Comparison of ENCODE assay signal across 8 cellular contexts in the genomic region with DNA sequence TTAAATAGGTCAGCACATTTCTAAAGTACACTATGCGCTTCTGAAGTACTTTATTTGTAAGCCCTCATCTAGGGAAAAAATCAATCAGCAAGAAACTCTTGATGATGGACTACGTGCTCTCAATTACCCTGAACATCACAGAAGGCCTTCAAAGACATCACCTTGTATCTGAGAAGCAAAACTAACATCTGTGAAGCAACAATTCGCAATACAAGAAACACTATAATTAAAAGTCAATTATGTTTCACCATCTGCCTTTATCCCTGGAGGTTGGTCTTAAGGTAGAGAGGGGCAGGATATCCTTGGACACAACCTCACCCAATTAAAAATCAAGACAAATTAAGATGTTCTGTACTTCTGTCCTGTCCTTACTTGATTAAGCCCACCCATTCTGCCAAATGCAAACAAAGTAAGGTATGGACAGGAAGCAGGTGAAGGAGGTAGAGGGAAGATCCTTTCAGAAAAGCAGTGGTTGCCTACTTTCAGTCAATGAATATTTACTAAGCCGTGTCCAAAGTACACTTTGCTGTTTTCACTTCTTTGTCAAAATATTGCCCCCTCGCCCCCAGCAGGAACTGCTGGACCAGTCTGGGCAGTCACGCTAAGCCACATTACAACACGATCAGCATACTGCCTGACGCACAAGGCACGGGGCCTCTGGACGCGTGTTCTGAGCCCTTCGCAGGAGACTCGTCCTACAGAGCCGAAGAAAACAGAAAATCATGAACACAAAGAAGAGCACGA. TPM values are rescaled to one million over a fixed set of nuclear protein-coding genes. Genes with fewer than 3 reads are reported as not detected.
A peak's percentile ranks its signal among the peaks of the same experiment; 100 is the strongest.
DNase-seq lines count a peak whose midpoint lies in the region; ATAC-seq, FAIRE-seq and TF ChIP-seq lines count a peak whose summit lies in the region.

No MANE protein-coding gene starts in this region.

- peak overlapping the region; percentile 62 for H3K4me3 ChIP-seq in RWPE2 (ENCODE audit: severe bottlenecking)
- H3K4me3 ChIP-seq in K562, result peak overlapping the region; percentile 79
- H3K4me3 ChIP-seq in iPS-11a (ENCODE audit: low read depth, low read length), result peak overlapping the region; percentile 57
- H3K4me3 ChIP-seq in sigmoid colon, result peak overlapping the region; percentile 78 to 92 (median 84)

- peak overlapping the region; percentile 97 for H3K27ac ChIP-seq in RWPE2 (ENCODE audit: poor library complexity, severe bottlenecking)
- peak overlapping the region; percentile 89 for H3K27ac ChIP-seq in K562 (ENCODE audit: extremely low read depth, low read depth, low read length)
- H3K27ac ChIP-seq in sigmoid colon, result peak overlapping the region; percentile 97 to 100 (median 99)

- no peak for TF ChIP-seq RAD21 in K562 (CRISPR knock-in tag; conservative IDR thresholded peaks at IDR 0.05 in 1 of 2, IDR thresholded peaks at IDR 0.05 in 1 of 2)

- CTCF ChIA-PET in K562 (lab: Yijun Ruan, JAX; ENCODE audit: low intra/inter-chr PET ratio), result no interaction called here

- no peaks in the 10 kb centered on the region for H3K9me1 ChIP-seq in K562 (ENCODE audit: control insufficient read depth, insufficient read depth, low read length)

- intact Hi-C loops in K562 (cut with micrococcal nuclease), result loop anchor here (2.0 to 5.0 kb wide), 4 partner anchors 62 to 407 kb away; partner anchors contain the start of gene SCYL3
- intact Hi-C loops in sigmoid colon (cut with DNase I), result loop anchor here (5.0 kb wide), 5 partner anchors 62 to 407 kb away; partner anchors contain the start of genes BLZF1, METTL18, NME7 and SCYL3

- DNase-seq in D341Med (ENCODE audit: low spot score) (peak; percentile 64), HT-29 (ENCODE audit: low spot score) (peak; percentile 65), RWPE2 (ENCODE audit: low spot score) (no peak), K562 (ENCODE audit: extremely low read depth in 1 of 4, low spot score in 3 of 4) (peak in 3 of 4 experiments; percentile 27 to 70 (median 38)), sigmoid colon (peak; percentile 89)

- H3K36me3 ChIP-seq in RWPE2 (ENCODE audit: low read depth), result no peaks in the 10 kb centered on the region
- peaks cover 10% of the 10 kb centered on the region; the same call in 2 of the 3 replicates for H3K36me3 ChIP-seq in K562 (ENCODE audit: control insufficient read depth, insufficient read depth, low read length)
- no peaks in the 10 kb centered on the region for H3K36me3 ChIP-seq in sigmoid colon

- POLR2A ChIA-PET in K562 (lab: Yijun Ruan, JAX), result interaction anchor here (0.8 to 2.2 kb wide), 3 partner anchors 12 to 16 kb away, joined by 3 to 9 read pairs (median 7); no protein-coding TSS in a partner anchor

- WGBS in K562 (ENCODE audit: insufficient coverage, low coverage, missing lambda C conversion rate), result 1% methylated on average over 15 of the region's 15 CpGs
- WGBS in sigmoid colon, 2 donors, result 8 to 15% methylated on average over 15 of the region's 15 CpGs

- peak overlapping the region; percentile 94 for H3K4me2 ChIP-seq in K562 (ENCODE audit: insufficient read depth, low read length)

- H3K9ac ChIP-seq in K562 (ENCODE audit: insufficient read depth in 1 of 2, low read depth in 2 of 2, low read length in 2 of 2), result peak overlapping the region; percentile 83 to 91

- H3K27me3 ChIP-seq in RWPE2 (ENCODE audit: insufficient read depth, poor library complexity, severe bottlenecking) (no peaks in the 10 kb centered on the region), K562 (ENCODE audit: control insufficient read depth in 2 of 2, insufficient read depth in 2 of 2, low read length in 2 of 2) (no peaks in the 10 kb centered on the region), sigmoid colon (no peaks in the 10 kb centered on the region)

- TF ChIP-seq EP300 in K562 (IDR thresholded peaks at IDR 0.05; ENCODE audit: low read length) (0 out of 2 replicates have a peak, but pooled peaks have one; percentile 8), sigmoid colon (IDR thresholded peaks at IDR 0.05) (peak in 3 of 4 donors; percentile 75 to 84 (median 76))

- H3K9me3 ChIP-seq in RWPE2 (ENCODE audit: severe bottlenecking) (no peaks in the 10 kb centered on the region), K562 (replicated peaks; ENCODE audit: control insufficient read depth, insufficient read depth, low read depth, low read length) (no peaks in the 10 kb centered on the region), sigmoid colon (no peaks in the 10 kb centered on the region)

- H3K79me2 ChIP-seq in K562 (ENCODE audit: control insufficient read depth, insufficient read depth, low read length), result peaks cover 69% of the 10 kb centered on the region

- peaks cover 13% of the 10 kb centered on the region for H3K4me1 ChIP-seq in RWPE2 (ENCODE audit: insufficient read depth, poor library complexity, severe bottlenecking)
- H3K4me1 ChIP-seq in K562 (replicated peaks in 1 of 2; ENCODE audit: control insufficient read depth in 2 of 2, insufficient read depth in 2 of 2, low read length in 2 of 2), result peaks cover 18 to 26% of the 10 kb centered on the region in 2 experiments; a peak in 4 of 5 replicates
- H3K4me1 ChIP-seq in sigmoid colon, result peaks cover 7 to 46% (median 38%) of the 10 kb centered on the region in 4 donors

- in situ Hi-C loops in K562 (cut with MboI), result no loop called here

- peak overlapping the region; percentile 92 for H2AFZ ChIP-seq in K562 (ENCODE audit: low read depth, low read length)

- FAIRE-seq in K562 (lab: Jason Lieb, UNC), result no peak

- H4K20me1 ChIP-seq in K562 (replicated peaks; ENCODE audit: control insufficient read depth, insufficient read depth, low read length), result no peaks in the 10 kb centered on the region

- BruUV-seq in K562 (replicated peaks; lab: Mats Ljungman, UMichigan), result TSS peak; percentile 43

- ATAC-seq in GM21367 (IDR thresholded peaks at IDR 0.05; ENCODE audit: unreplicated experiment) (peak; percentile 27), RWPE2 (ENCODE audit: low read depth) (peak; percentile 26), K562 (peak; percentile 64), GM18858 (IDR thresholded peaks at IDR 0.05; ENCODE audit: unreplicated experiment) (no peak)

- no peak for TF ChIP-seq POLR2A in K562 (conservative IDR thresholded peaks at IDR 0.05)
- TF ChIP-seq POLR2A in sigmoid colon (IDR thresholded peaks at IDR 0.05), result no peak

- no peak for TF ChIP-seq CTCF in RWPE2 (IDR thresholded peaks at IDR 0.05; ENCODE audit: poor library complexity, severe bottlenecking)
- no peak for TF ChIP-seq CTCF in K562 (IDR thresholded peaks at IDR 0.05 in 2 of 3, conservative IDR thresholded peaks at IDR 0.05 in 1 of 3; ENCODE audit: insufficient read depth in 2 of 3, low read depth in 1 of 3, low read length in 3 of 3)
- TF ChIP-seq CTCF in sigmoid colon (IDR thresholded peaks at IDR 0.05), result no peak

TF ChIP-seq in K562, 482 proteins besides CTCF, POLR2A, EP300 and RAD21 (continues in another document):
- peak; percentile 27 for TF ChIP-seq CHD1 (IDR thresholded peaks at IDR 0.05; ENCODE audit: low read length)
- no peak for TF ChIP-seq ZNF583 (CRISPR knock-in tag; IDR thresholded peaks at IDR 0.05)

RNA-seq across cellular contexts. Expression of gene SLC19A2, which starts 0.9 kb away (rescaled TPM):
- total RNA-seq in HT-29 (2014; rRNA removed; shearing (Covaris generic)), result 15.6 and 16.8 TPM in 2 replicates
- total RNA-seq in K562 (2011; cell fraction: chromatin; rRNA removed; ENCODE audit: low replicate concordance), result 42.9 and 68.7 TPM in 2 replicates
- 38.0 and 48.8 TPM in 2 replicates for total RNA-seq in K562 (2011; cell fraction: nucleolus; rRNA removed)
- 58.8 and 72.3 TPM in 2 replicates for total RNA-seq in K562 (2011; cell fraction: nucleoplasm; rRNA removed)
- total RNA-seq in K562 (2014; rRNA removed), result 14.4 and 18.4 TPM in 2 replicates
- total RNA-seq in K562 (2014; rRNA removed; fragmentation: Illumina TruSeq; extraction: Trizol), result 28.9 and 30.9 TPM in 2 replicates
- total RNA-seq in K562 (2015; rRNA removed; fragmentation: Illumina TruSeq; extraction: Trizol), result 17.9 and 19.5 TPM in 2 replicates
- 18.0 TPM in 2 replicates for total RNA-seq in K562 (2021)
- 37.9 and 42.8 TPM in 2 replicates for polyA plus RNA-seq in K562 (2011; rRNA removed)
- polyA plus RNA-seq in K562 (2011; cell fraction: cytosol; rRNA removed), result 24.1 and 28.5 TPM in 2 replicates
- 31.4 and 36.6 TPM in 2 replicates for polyA plus RNA-seq in K562 (2011; cell fraction: nucleus; rRNA removed)
- polyA plus RNA-seq in K562 (2012), result 9.8 TPM in 2 replicates
- polyA plus RNA-seq in K562 (2014; fragmentation: Illumina TruSeq; extraction: Trizol), result 17.6 and 20.0 TPM in 2 replicates
- 1 to 10 TPM; 7.4 to 8.9 TPM for polyA plus RNA-seq in K562 (2014; fragmentation: Nextera tagmentation; extraction: Ambion mirVana)
- polyA plus RNA-seq in K562 (2014; rRNA removed), result 19.2 and 19.4 TPM in 2 replicates
- polyA minus RNA-seq in K562 (2011; rRNA and poly(A)+ RNA removed), result 47.3 and 49.6 TPM in 2 replicates
- polyA minus RNA-seq in K562 (2011; cell fraction: cytosol; rRNA and poly(A)+ RNA removed), result 15.4 and 19.0 TPM in 2 replicates
- 24.2 and 32.8 TPM in 2 replicates for polyA minus RNA-seq in K562 (2011; cell fraction: nucleus; rRNA and poly(A)+ RNA removed)
- total RNA-seq in sigmoid colon, result 10 to 100 TPM; 21.0 to 31.3 (median 27.2) TPM
- 1 to 10 TPM; 1.2 to 5.2 (median 3.0) TPM for polyA plus RNA-seq in sigmoid colon

RNA-seq across cellular contexts. Expression of gene CCDC181, which starts 57.6 kb away (rescaled TPM):
- total RNA-seq in HT-29 (2014; rRNA removed; shearing (Covaris generic)), result 0.56 TPM in 1 of 2 replicates, not detected in the other
- not detected in 2 replicates for total RNA-seq in K562 (2011; cell fraction: chromatin; rRNA removed; ENCODE audit: low replicate concordance)
- total RNA-seq in K562 (2011; cell fraction: nucleolus; rRNA removed), result not detected in 2 replicates
- not detected in 2 replicates for total RNA-seq in K562 (2011; cell fraction: nucleoplasm; rRNA removed)
- total RNA-seq in K562 (2014; rRNA removed) (0.14 TPM in 1 of 2 replicates, not detected in the other), K562 (2014; rRNA removed; fragmentation: Illumina TruSeq; extraction: Trizol) (0.10 TPM in 1 of 2 replicates, not detected in the other), K562 (2015; rRNA removed; fragmentation: Illumina TruSeq; extraction: Trizol) (not detected in 2 replicates), K562 (2021) (not detected in 2 replicates), sigmoid colon (1 to 10 TPM in 2 of 4 donors, under 1 TPM in 1, not detected in 1; 0.95 to 1.4 (median 1.2) TPM)
- polyA plus RNA-seq in K562 (2011; rRNA removed) (not detected in 2 replicates), K562 (2014; fragmentation: Illumina TruSeq; extraction: Trizol) (not detected in 2 replicates), K562 (2014; fragmentation: Nextera tagmentation; extraction: Ambion mirVana) (under 1 TPM in 1 of 2 experiments, not detected in 1; 0.04 TPM), K562 (2014; rRNA removed) (not detected in 2 replicates), sigmoid colon (under 1 TPM in 1 of 3 donors, not detected in 2; 0.25 TPM)
- polyA plus RNA-seq in K562 (2011; cell fraction: cytosol; rRNA removed), result not detected in 2 replicates
- polyA plus RNA-seq in K562 (2011; cell fraction: nucleus; rRNA removed), result 0.08 TPM in 1 of 2 replicates, not detected in the other
- 0.07 TPM in 1 of 2 replicates, not detected in the other for polyA plus RNA-seq in K562 (2012)
- polyA minus RNA-seq in K562 (2011; rRNA and poly(A)+ RNA removed), result 0.15 TPM in 1 of 2 replicates, not detected in the other
- polyA minus RNA-seq in K562 (2011; cell fraction: cytosol; rRNA and poly(A)+ RNA removed), result not detected in 2 replicates
- 0.44 TPM in 1 of 2 replicates, not detected in the other for polyA minus RNA-seq in K562 (2011; cell fraction: nucleus; rRNA and poly(A)+ RNA removed)
